17 cellular contexts compared by ENCODE assay signal in the genomic region with DNA sequence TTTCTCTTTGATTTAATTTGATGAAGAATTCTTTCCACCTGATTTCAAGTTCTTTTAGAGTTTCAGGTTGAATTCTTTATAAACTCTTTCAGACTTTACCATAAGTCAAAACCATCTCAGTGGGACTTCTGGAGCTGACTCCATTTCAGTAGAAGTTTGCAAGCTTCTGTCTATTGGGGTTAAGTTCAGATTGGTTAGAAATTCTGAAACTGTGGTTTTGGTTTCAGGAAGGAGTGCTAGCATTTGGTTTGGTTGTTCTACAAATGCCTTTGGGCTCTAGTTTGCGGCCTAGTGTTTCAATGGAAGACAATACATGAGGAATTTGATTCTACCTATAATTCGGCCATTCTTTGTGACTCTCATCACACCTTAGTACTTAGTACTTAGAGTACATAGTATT.
A peak's percentile ranks its signal among the peaks of the same experiment; 100 is the strongest.
DNase-seq lines count a peak whose midpoint lies in the region; ATAC-seq, FAIRE-seq and TF ChIP-seq lines count a peak whose summit lies in the region.
"Had no signal": no experiment of that assay in that cellular context is flagged by ENCODE, and none has a peak within 500 bp of the region (broad histone marks: within the 10 kb centered on the region; RNA-seq: fewer than 3 reads in every experiment).

No MANE protein-coding gene starts in this region.

- no peak overlapping the region for H3K27ac Mint-ChIP-seq in stimulated activated naive CD8-positive, alpha-beta T cell treated with anti-CD3 and anti-CD28 coated beads, Interleukin-15, amount 100 ng/mL, for 72 hours
- H3K27ac Mint-ChIP-seq: effector memory CD8-positive, alpha-beta T cell had no signal

- H3K4me1 Mint-ChIP-seq in stimulated activated naive CD8-positive, alpha-beta T cell treated with anti-CD3 and anti-CD28 coated beads, Interleukin-15, amount 100 ng/mL, for 72 hours: no peaks in the 10 kb centered on the region

- no peaks in the 10 kb centered on the region for H3K9me3 Mint-ChIP-seq in stimulated activated naive CD8-positive, alpha-beta T cell treated with anti-CD3 and anti-CD28 coated beads, Interleukin-15, amount 100 ng/mL, for 72 hours
- H3K9me3 Mint-ChIP-seq: effector memory CD8-positive, alpha-beta T cell had no signal

- FAIRE-seq in urothelium cell line (lab: Jason Lieb, UNC): no peak
- FAIRE-seq: bronchial epithelial cell had no signal

- H3K4me3 Mint-ChIP-seq in stimulated activated naive CD8-positive, alpha-beta T cell treated with anti-CD3 and anti-CD28 coated beads, Interleukin-15, amount 100 ng/mL, for 72 hours: no peak overlapping the region
- H3K4me3 Mint-ChIP-seq: effector memory CD8-positive, alpha-beta T cell had no signal

- in situ Hi-C loops in GM13976 (cut with MboI; ENCODE audit: low sequenced_read_pairs, unreplicated experiment): no loop called here

- DNase-seq in GM13976 (ENCODE audit: low spot score) (no peak), urothelium cell line (ENCODE audit: low spot score) (no peak), NCI-H69 (lab: John Stamatoyannopoulos, UW) (no peak)
- no peak for DNase-seq in stimulated activated naive CD8-positive, alpha-beta T cell treated with anti-CD3 and anti-CD28 coated beads, Interleukin-15, amount 100 ng/mL, for 72 hours
- DNase-seq: activated CD8-positive, alpha-beta memory T cell treated with anti-CD3 and anti-CD28 coated beads for 24 hours; activated naive CD4-positive, alpha-beta T cell treated with Interleukin-2 at 50 U/mL for 16 hours; effector memory CD8-positive, alpha-beta T cell; NCI-H1417; NCI-H526; psoas muscle; SIG-M5 had no signal

- ATAC-seq in GM18517 (IDR thresholded peaks at IDR 0.05; ENCODE audit: unreplicated experiment): peak; percentile 66
- peak; percentile 80 for ATAC-seq in GM21381 (IDR thresholded peaks at IDR 0.05; ENCODE audit: unreplicated experiment)
- peak; percentile 81 for ATAC-seq in HG02884 (IDR thresholded peaks at IDR 0.05; ENCODE audit: unreplicated experiment)
- peak; percentile 87 for ATAC-seq in HG03565 (IDR thresholded peaks at IDR 0.05; ENCODE audit: unreplicated experiment)
- no peak for ATAC-seq in stimulated activated naive CD8-positive, alpha-beta T cell treated with anti-CD3 and anti-CD28 coated beads, Interleukin-15, amount 100 ng/mL, for 72 hours
- ATAC-seq: effector memory CD8-positive, alpha-beta T cell; HCT116; psoas muscle had no signal

- no peak for TF ChIP-seq CTCF in GM13976 (IDR thresholded peaks at IDR 0.05; ENCODE audit: borderline replicate concordance, control extremely low read depth, extremely low read depth, insufficient read depth, missing control alignments)

- no peaks in the 10 kb centered on the region for H3K27me3 Mint-ChIP-seq in stimulated activated naive CD8-positive, alpha-beta T cell treated with anti-CD3 and anti-CD28 coated beads, Interleukin-15, amount 100 ng/mL, for 72 hours
- H3K27me3 Mint-ChIP-seq: effector memory CD8-positive, alpha-beta T cell had no signal
